25 cellular contexts compared by ENCODE assay signal in genomic region chr17:15928286-15928785, GRCh38. TPM values are rescaled to one million over a fixed set of nuclear protein-coding genes. Genes with fewer than 3 reads are reported as not detected.
A peak's percentile ranks its signal among the peaks of the same experiment; 100 is the strongest.
DNase-seq lines count a peak whose midpoint lies in the region; ATAC-seq and TF ChIP-seq lines count a peak whose summit lies in the region.
"Had no signal": no experiment of that assay in that cellular context is flagged by ENCODE, and none has a peak within 500 bp of the region (broad histone marks: within the 10 kb centered on the region; RNA-seq: fewer than 3 reads in every experiment).

No MANE protein-coding gene starts in this region.

- H3K9me3 Mint-ChIP-seq in dendritic cell treated with granulocyte-macrophage colony-stimulating factor and Interleukin-4, amounts not matched to agents 40 ng/mL and 50 ng/mL, for 4 days, result no peaks in the 10 kb centered on the region
- no peaks in the 10 kb centered on the region for H3K9me3 Mint-ChIP-seq in neural crest cell
- H3K9me3 Mint-ChIP-seq: activated CD4-positive, alpha-beta memory T cell treated with anti-CD3 and anti-CD28 coated beads for 36 hours; activated T-helper 17 cell treated with anti-CD3 and anti-CD28 coated beads, Interleukin-2, amount 50 U/mL, for 72 hours; naive thymus-derived CD8-positive, alpha-beta T cell; stimulated activated naive CD8-positive, alpha-beta T cell treated with anti-CD3 and anti-CD28 coated beads, Interleukin-15, Interleukin-2, amounts not matched to agents 100 ng/mL and 50 ng/mL, for 24 hours had no signal

- DNase-seq in left cardiac atrium (no peak), left ventricle myocardium superior (no peak), neural crest cell (ENCODE audit: low read depth, low spot score) (no peak), midbrain (lab: John Stamatoyannopoulos, UW) (no peak), iPS-NIHi7 (ENCODE audit: extremely low spot score) (no peak)
- DNase-seq: ACHN; activated CD4-positive, alpha-beta memory T cell treated with anti-CD3 and anti-CD28 coated beads for 36 hours; activated CD4-positive, CD25-positive, alpha-beta regulatory T cell treated with anti-CD3 and anti-CD28 coated beads, Interleukin-2, amount 50 U/mL, for 72 hours; BE2C; effector CD4-positive, alpha-beta T cell; HCEC 1CT; naive thymus-derived CD8-positive, alpha-beta T cell; NCI-H1417 treated with DMSO at 0.1 percent for 48 hours; NCI-H2081 treated with DMSO at 0.1 percent for 48 hours; NCI-H226; NCI-H526 treated with DMSO at 0.1 percent for 48 hours; stimulated activated CD4-positive, alpha-beta T cell treated with anti-CD3 and anti-CD28 coated beads, Interleukin-1b, Interleukin-23, amount 100 ng/mL, for 48 hours; T-helper 2 cell had no signal

- peak overlapping the region; percentile 78 for H3K27ac Mint-ChIP-seq in dendritic cell treated with granulocyte-macrophage colony-stimulating factor and Interleukin-4, amounts not matched to agents 40 ng/mL and 50 ng/mL, for 4 days
- H3K27ac Mint-ChIP-seq in neural crest cell (ENCODE audit: unreplicated experiment), result peak overlapping the region; percentile 84
- H3K27ac Mint-ChIP-seq: activated CD4-positive, alpha-beta memory T cell treated with anti-CD3 and anti-CD28 coated beads for 36 hours; activated naive CD8-positive, alpha-beta T cell; activated T-helper 17 cell treated with anti-CD3 and anti-CD28 coated beads, Interleukin-2, amount 50 U/mL, for 72 hours; stimulated activated naive CD8-positive, alpha-beta T cell treated with anti-CD3 and anti-CD28 coated beads, Interleukin-15, Interleukin-2, amounts not matched to agents 100 ng/mL and 50 ng/mL, for 24 hours had no signal

- intact Hi-C loops in left cardiac atrium (cut with DNase I) (no loop called here), left ventricle myocardium superior (cut with micrococcal nuclease) (no loop called here)
- intact Hi-C loops in dendritic cell treated with granulocyte-macrophage colony-stimulating factor and Interleukin-4, amounts not matched to agents 40 ng/mL and 50 ng/mL, for 4 days (cut with micrococcal nuclease), result loop anchor here (1.0 kb wide), 2 partner anchors 14 to 39 kb away; no protein-coding TSS in a partner anchor

- H3K36me3 Mint-ChIP-seq in dendritic cell treated with granulocyte-macrophage colony-stimulating factor and Interleukin-4, amounts not matched to agents 40 ng/mL and 50 ng/mL, for 4 days (ENCODE audit: low read depth), result no peaks in the 10 kb centered on the region
- no peaks in the 10 kb centered on the region for H3K36me3 Mint-ChIP-seq in neural crest cell (ENCODE audit: low read depth)
- H3K36me3 Mint-ChIP-seq: activated CD4-positive, alpha-beta memory T cell treated with anti-CD3 and anti-CD28 coated beads for 36 hours; activated naive CD8-positive, alpha-beta T cell; naive thymus-derived CD8-positive, alpha-beta T cell had no signal

- no peak for TF ChIP-seq CTCF in neural crest cell (conservative IDR thresholded peaks at IDR 0.05)

- peaks cover 45% of the 10 kb centered on the region for H3K4me1 Mint-ChIP-seq in dendritic cell treated with granulocyte-macrophage colony-stimulating factor and Interleukin-4, amounts not matched to agents 40 ng/mL and 50 ng/mL, for 4 days (ENCODE audit: low read depth)
- no peaks in the 10 kb centered on the region for H3K4me1 Mint-ChIP-seq in neural crest cell
- H3K4me1 Mint-ChIP-seq: activated T-helper 17 cell treated with anti-CD3 and anti-CD28 coated beads, Interleukin-2, amount 50 U/mL, for 72 hours had no signal

- peak overlapping the region; percentile 73 for H3K4me3 Mint-ChIP-seq in dendritic cell treated with granulocyte-macrophage colony-stimulating factor and Interleukin-4, amounts not matched to agents 40 ng/mL and 50 ng/mL, for 4 days
- no peak overlapping the region for H3K4me3 Mint-ChIP-seq in neural crest cell
- H3K4me3 Mint-ChIP-seq: activated CD4-positive, alpha-beta memory T cell treated with anti-CD3 and anti-CD28 coated beads for 36 hours; activated naive CD8-positive, alpha-beta T cell; activated T-helper 17 cell treated with anti-CD3 and anti-CD28 coated beads, Interleukin-2, amount 50 U/mL, for 72 hours; stimulated activated naive CD8-positive, alpha-beta T cell treated with anti-CD3 and anti-CD28 coated beads, Interleukin-15, Interleukin-2, amounts not matched to agents 100 ng/mL and 50 ng/mL, for 24 hours had no signal

- peaks cover 16% of the 10 kb centered on the region for H3K27me3 Mint-ChIP-seq in dendritic cell treated with granulocyte-macrophage colony-stimulating factor and Interleukin-4, amounts not matched to agents 40 ng/mL and 50 ng/mL, for 4 days
- H3K27me3 Mint-ChIP-seq in neural crest cell (ENCODE audit: low read depth), result peaks cover 18% of the 10 kb centered on the region

- ATAC-seq in left cardiac atrium (peak; percentile 38 to 39), left ventricle myocardium superior (no peak), HG03571 (IDR thresholded peaks at IDR 0.05; ENCODE audit: unreplicated experiment) (no peak)
- ATAC-seq: activated T-helper 17 cell treated with anti-CD3 and anti-CD28 coated beads, Interleukin-2, amount 50 U/mL, for 72 hours; HepG2; naive thymus-derived CD8-positive, alpha-beta T cell; SK-N-SH treated with all-trans-retinoic acid at 6 μM for 48 hours had no signal

RNA-seq across cellular contexts. Expression of gene ADORA2B, which starts 16.6 kb away (rescaled TPM):
- total RNA-seq in left cardiac atrium, result 1 to 10 TPM in 1 of 2 donors, under 1 TPM in 1; 0.50 to 1.0 TPM
- total RNA-seq in left ventricle myocardium superior, result 0.57 TPM
- total RNA-seq in neural crest cell, result 0.98 and 1.0 TPM in 2 replicates
- total RNA-seq: naive thymus-derived CD8-positive, alpha-beta T cell had no signal

Comparison
In these comparisons a context has a peak if more than half of its experiments do, and no peak if none do; other contexts are left out.
1. ATAC-seq: peak in left cardiac atrium (2 of 2); none in left ventricle myocardium superior (single experiment) and HG03571 (single experiment).